ENCODE assay signal across 1 cellular context in the genomic region with DNA sequence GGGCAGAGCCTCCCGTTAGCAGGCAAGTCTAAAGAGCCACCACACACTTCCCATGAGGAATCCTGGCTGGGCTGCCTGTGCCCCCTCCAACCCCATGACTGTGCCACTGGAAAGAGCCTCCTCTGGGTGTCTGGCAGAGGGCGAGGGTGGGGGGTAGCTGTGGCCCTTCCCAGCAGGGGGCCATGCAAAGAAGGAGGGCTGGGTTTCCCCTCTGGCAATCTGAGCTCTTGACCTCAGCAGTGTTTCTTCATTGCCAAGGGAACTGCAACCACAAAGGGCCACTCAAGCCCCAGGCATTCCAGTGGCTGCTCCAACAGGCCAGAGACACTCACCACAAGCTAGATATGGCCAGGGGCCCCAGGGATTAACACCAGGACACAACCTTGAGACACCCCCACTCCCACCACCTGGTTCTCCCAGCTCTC.
TF ChIP-seq lines count a peak whose summit lies in the region.

No MANE protein-coding gene starts in this region.

TF ChIP-seq in GM12878, 131 proteins besides CTCF, POLR2A, EP300 and RAD21 (continued from another document):
- TF ChIP-seq REST (IDR thresholded peaks at IDR 0.05; ENCODE audit: low read depth, low read length) (no peak), SMARCA5 (IDR thresholded peaks at IDR 0.05) (no peak), BHLHE40 (IDR thresholded peaks at IDR 0.05; ENCODE audit: borderline replicate concordance in 1 of 2, low read depth in 2 of 2, low read length in 1 of 2) (no peak), CEBPB (IDR thresholded peaks at IDR 0.05; ENCODE audit: borderline replicate concordance in 1 of 2, low read depth in 2 of 2, low read length in 2 of 2) (no peak), SMC3 (IDR thresholded peaks at IDR 0.05; ENCODE audit: borderline replicate concordance, low read length) (no peak), TARDBP (IDR thresholded peaks at IDR 0.05; ENCODE audit: borderline replicate concordance) (no peak), SRF (IDR thresholded peaks at IDR 0.05; ENCODE audit: low read depth in 2 of 2, low read length in 2 of 2) (no peak), PML (IDR thresholded peaks at IDR 0.05; ENCODE audit: low read length) (no peak), NR2F1 (conservative IDR thresholded peaks at IDR 0.05) (peak; percentile 42; the same call in 1 of the 2 replicates), YBX1 (IDR thresholded peaks at IDR 0.05) (no peak), HCFC1 (IDR thresholded peaks at IDR 0.05; ENCODE audit: low read length) (no peak), WRNIP1 (IDR thresholded peaks at IDR 0.05; ENCODE audit: borderline replicate concordance, low read depth, low read length) (no peak), NRF1 (conservative IDR thresholded peaks at IDR 0.05; ENCODE audit: low read depth, low read length) (no peak), SMAD1 (IDR thresholded peaks at IDR 0.05; ENCODE audit: low read depth, partially characterized antibody) (no peak), JUNB (IDR thresholded peaks at IDR 0.05) (no peak), HDAC2 (IDR thresholded peaks at IDR 0.05) (no peak)
- TF ChIP-seq, protein P1, sequence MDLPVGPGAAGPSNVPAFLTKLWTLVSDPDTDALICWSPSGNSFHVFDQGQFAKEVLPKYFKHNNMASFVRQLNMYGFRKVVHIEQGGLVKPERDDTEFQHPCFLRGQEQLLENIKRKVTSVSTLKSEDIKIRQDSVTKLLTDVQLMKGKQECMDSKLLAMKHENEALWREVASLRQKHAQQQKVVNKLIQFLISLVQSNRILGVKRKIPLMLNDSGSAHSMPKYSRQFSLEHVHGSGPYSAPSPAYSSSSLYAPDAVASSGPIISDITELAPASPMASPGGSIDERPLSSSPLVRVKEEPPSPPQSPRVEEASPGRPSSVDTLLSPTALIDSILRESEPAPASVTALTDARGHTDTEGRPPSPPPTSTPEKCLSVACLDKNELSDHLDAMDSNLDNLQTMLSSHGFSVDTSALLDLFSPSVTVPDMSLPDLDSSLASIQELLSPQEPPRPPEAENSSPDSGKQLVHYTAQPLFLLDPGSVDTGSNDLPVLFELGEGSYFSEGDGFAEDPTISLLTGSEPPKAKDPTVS (IDR thresholded peaks at IDR 0.05; ENCODE audit: low read depth, low read length) = no peak
- TF ChIP-seq, protein P2, sequence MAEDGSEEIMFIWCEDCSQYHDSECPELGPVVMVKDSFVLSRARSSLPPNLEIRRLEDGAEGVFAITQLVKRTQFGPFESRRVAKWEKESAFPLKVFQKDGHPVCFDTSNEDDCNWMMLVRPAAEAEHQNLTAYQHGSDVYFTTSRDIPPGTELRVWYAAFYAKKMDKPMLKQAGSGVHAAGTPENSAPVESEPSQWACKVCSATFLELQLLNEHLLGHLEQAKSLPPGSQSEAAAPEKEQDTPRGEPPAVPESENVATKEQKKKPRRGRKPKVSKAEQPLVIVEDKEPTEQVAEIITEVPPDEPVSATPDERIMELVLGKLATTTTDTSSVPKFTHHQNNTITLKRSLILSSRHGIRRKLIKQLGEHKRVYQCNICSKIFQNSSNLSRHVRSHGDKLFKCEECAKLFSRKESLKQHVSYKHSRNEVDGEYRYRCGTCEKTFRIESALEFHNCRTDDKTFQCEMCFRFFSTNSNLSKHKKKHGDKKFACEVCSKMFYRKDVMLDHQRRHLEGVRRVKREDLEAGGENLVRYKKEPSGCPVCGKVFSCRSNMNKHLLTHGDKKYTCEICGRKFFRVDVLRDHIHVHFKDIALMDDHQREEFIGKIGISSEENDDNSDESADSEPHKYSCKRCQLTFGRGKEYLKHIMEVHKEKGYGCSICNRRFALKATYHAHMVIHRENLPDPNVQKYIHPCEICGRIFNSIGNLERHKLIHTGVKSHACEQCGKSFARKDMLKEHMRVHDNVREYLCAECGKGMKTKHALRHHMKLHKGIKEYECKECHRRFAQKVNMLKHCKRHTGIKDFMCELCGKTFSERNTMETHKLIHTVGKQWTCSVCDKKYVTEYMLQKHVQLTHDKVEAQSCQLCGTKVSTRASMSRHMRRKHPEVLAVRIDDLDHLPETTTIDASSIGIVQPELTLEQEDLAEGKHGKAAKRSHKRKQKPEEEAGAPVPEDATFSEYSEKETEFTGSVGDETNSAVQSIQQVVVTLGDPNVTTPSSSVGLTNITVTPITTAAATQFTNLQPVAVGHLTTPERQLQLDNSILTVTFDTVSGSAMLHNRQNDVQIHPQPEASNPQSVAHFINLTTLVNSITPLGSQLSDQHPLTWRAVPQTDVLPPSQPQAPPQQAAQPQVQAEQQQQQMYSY (CRISPR knock-in tag; IDR thresholded peaks at IDR 0.05) = no peak
